In genomic region chr10:86337121-86337601, GRCh38 we compare ENCODE assay signal across 20 cellular contexts. TPM values are rescaled to one million over a fixed set of nuclear protein-coding genes. Genes with fewer than 3 reads are reported as not detected.
DNase-seq lines count a peak whose midpoint lies in the region; ATAC-seq and TF ChIP-seq lines count a peak whose summit lies in the region.
"Had no signal": no experiment of that assay in that cellular context is flagged by ENCODE, and none has a peak within 500 bp of the region (broad histone marks: within the 10 kb centered on the region; RNA-seq: fewer than 3 reads in every experiment).

No MANE protein-coding gene starts in this region.

- TF ChIP-seq POLR2A in vagina (IDR thresholded peaks at IDR 0.05), result no peak

- intact Hi-C loops in vagina (cut with DNase I), result no loop called here

- H3K4me3 ChIP-seq in vagina, result no peak overlapping the region
- H3K4me3 ChIP-seq: heart left ventricle, prostate gland, thyroid gland had no signal

- no peaks in the 10 kb centered on the region for H3K27me3 ChIP-seq in vagina
- H3K27me3 ChIP-seq: thyroid gland had no signal

- no peaks in the 10 kb centered on the region for H3K9me3 ChIP-seq in vagina
- H3K9me3 ChIP-seq: heart left ventricle, prostate gland, thyroid gland had no signal

- ATAC-seq in GM18909 (IDR thresholded peaks at IDR 0.05; ENCODE audit: poor library complexity, unreplicated experiment) (peak; percentile 61), HG02678 (IDR thresholded peaks at IDR 0.05; ENCODE audit: unreplicated experiment) (peak; percentile 65), HG03520 (IDR thresholded peaks at IDR 0.05; ENCODE audit: unreplicated experiment) (peak; percentile 72), GM19397 (IDR thresholded peaks at IDR 0.05; ENCODE audit: unreplicated experiment) (no peak)
- ATAC-seq: activated T-cell treated with anti-CD3 and anti-CD28 coated beads, Interleukin-2, amount 50 U/mL, for 72 hours; heart left ventricle; left colon had no signal

- no peaks in the 10 kb centered on the region for H3K36me3 ChIP-seq in vagina
- H3K36me3 ChIP-seq: heart left ventricle, prostate gland, thyroid gland had no signal

- DNase-seq in CD1c-positive myeloid dendritic cell (ENCODE audit: extremely low spot score), result peak; percentile 54
- no peak for DNase-seq in NCI-H82 treated with DMSO at 0.1 percent for 48 hours (lab: John Stamatoyannopoulos, UW; ENCODE audit: unreplicated experiment)
- no peak for DNase-seq in vagina (ENCODE audit: extremely low spot score in 2 of 2)
- DNase-seq in HuH-7 (ENCODE audit: low spot score), result no peak
- DNase-seq: activated CD4-positive, alpha-beta T cell treated with anti-CD3 and anti-CD28 coated beads, Interleukin-2, amount 10 ng/mL, durations not matched to agents 7 days and 5 days; activated T-cell treated with anti-CD3 and anti-CD28 coated beads, Interleukin-2, amount 50 U/mL, for 72 hours; Calu3; left colon; NCI-H2081 treated with DMSO at 0.1 percent for 48 hours; stimulated activated CD8-positive, alpha-beta memory T cell treated with anti-CD3 and anti-CD28 coated beads, Interleukin-4, amount 100 ng/mL, for 48 hours; T-helper 2 cell; thyroid gland had no signal

- H3K4me1 ChIP-seq in vagina, result no peaks in the 10 kb centered on the region
- H3K4me1 ChIP-seq: heart left ventricle, prostate gland had no signal

- no peak for TF ChIP-seq CTCF in vagina (IDR thresholded peaks at IDR 0.05)

- H3K27ac ChIP-seq in vagina, result no peak overlapping the region
- H3K27ac ChIP-seq: heart left ventricle, HL-60, prostate gland, thyroid gland had no signal

RNA-seq across cellular contexts. Expression of gene GRID1, which starts 29.4 kb away (rescaled TPM):
- total RNA-seq in vagina, result 7.1 TPM
- total RNA-seq: activated CD4-positive, alpha-beta T cell treated with anti-CD3 and anti-CD28 coated beads, Interleukin-2, amount 10 ng/mL, durations not matched to agents 7 days and 5 days; activated T-cell treated with anti-CD3 and anti-CD28 coated beads, Interleukin-2, amount 50 U/mL, for 72 hours; Calu3; RPMI7951 had no signal
